In genomic region chr12:67645571-67645970, GRCh38 we compare ENCODE assay signal across 20 cellular contexts. TPM values are rescaled to one million over a fixed set of nuclear protein-coding genes. Genes with fewer than 3 reads are reported as not detected.
DNase-seq lines count a peak whose midpoint lies in the region; ATAC-seq and TF ChIP-seq lines count a peak whose summit lies in the region.
"Had no signal": no experiment of that assay in that cellular context is flagged by ENCODE, and none has a peak within 500 bp of the region (broad histone marks: within the 10 kb centered on the region; RNA-seq: fewer than 3 reads in every experiment).

No MANE protein-coding gene starts in this region.

- BruUV-seq in HCT116 (replicated peaks; lab: Mats Ljungman, UMichigan): no TSS peak

- H3K27ac ChIP-seq in ACC112 (ENCODE audit: low read depth, low read length) (peak overlapping the region; percentile 66), HCT116 (ENCODE audit: low read depth, low read length) (no peak overlapping the region), hepatocyte (peak overlapping the region; percentile 54)
- H3K27ac ChIP-seq: A549, HL-60, pancreas, upper lobe of right lung had no signal

- TF ChIP-seq RAD21 in HCT116 (IDR thresholded peaks at IDR 0.05; ENCODE audit: low read depth): no peak

- H3K27me3 ChIP-seq in ACC112 (ENCODE audit: insufficient read depth, low read length) (no peaks in the 10 kb centered on the region), HCT116 (ENCODE audit: insufficient read depth, low read length) (peaks cover under 1% of the 10 kb centered on the region; the same call in 1 of the 2 replicates), hepatocyte (no peaks in the 10 kb centered on the region)
- H3K27me3 ChIP-seq: pancreas, upper lobe of right lung had no signal

- CTCF ChIA-PET in HCT116 (lab: Charles Lee): no interaction called here

- H3K4me2 ChIP-seq in HCT116 (ENCODE audit: low read length) (no peak overlapping the region), hepatocyte (no peak overlapping the region)
- H3K4me2 ChIP-seq: A549 had no signal

- H3K9me3 ChIP-seq in HCT116 (ENCODE audit: control insufficient read depth in 1 of 2, insufficient read depth in 1 of 2, low read depth in 1 of 2, low read length in 2 of 2): no peaks in the 10 kb centered on the region
- no peaks in the 10 kb centered on the region for H3K9me3 ChIP-seq in hepatocyte (ENCODE audit: low read depth)
- H3K9me3 ChIP-seq: A549, pancreas, upper lobe of right lung had no signal

- H4K20me1 ChIP-seq in HCT116 (ENCODE audit: insufficient read depth): no peaks in the 10 kb centered on the region
- peaks cover 3% of the 10 kb centered on the region for H4K20me1 ChIP-seq in hepatocyte (ENCODE audit: insufficient read depth, poor library complexity, severe bottlenecking)

- no peak for TF ChIP-seq POLR2A in HCT116 (IDR thresholded peaks at IDR 0.05; ENCODE audit: borderline replicate concordance, extremely low read depth, insufficient read depth, insufficient read length)

- intact Hi-C loops in HCT116 (cut with micrococcal nuclease): no loop called here

- RAD21 ChIA-PET in HCT116 (lab: Charles Lee; ENCODE audit: low non-redundant PET in 1 of 2, low total read pairs in 2 of 2, uncharacterized antibody in 2 of 2, unreplicated experiment in 2 of 2): no interaction called here

- DNase-seq in HCT116 (ENCODE audit: low read depth, low spot score): no peak
- peak; percentile 15 for DNase-seq in hepatocyte (ENCODE audit: low spot score)
- no peak for DNase-seq in D341Med (ENCODE audit: low spot score)
- DNase-seq in activated CD8-positive, alpha-beta memory T cell treated with anti-CD3 and anti-CD28 coated beads for 24 hours: no peak
- DNase-seq: GF-D8; KBM-7; left colon; NCI-H1436; pancreas; Right ventricle myocardium superior; stimulated activated naive CD4-positive, alpha-beta T cell treated with Interleukin-2 at 50 U/mL for 16 hours; T-helper 9 cell; upper lobe of right lung had no signal

- H3K36me3 Mint-ChIP-seq in brain: peaks cover 5% of the 10 kb centered on the region

- H3K27me3 Mint-ChIP-seq in brain: peaks cover 16% of the 10 kb centered on the region
- H3K27me3 Mint-ChIP-seq: activated naive CD8-positive, alpha-beta T cell had no signal

- H3K4me3 Mint-ChIP-seq in brain: peak overlapping the region in 1 of 5 experiments; percentile 65
- H3K4me3 Mint-ChIP-seq: activated naive CD8-positive, alpha-beta T cell had no signal

- no peaks in the 10 kb centered on the region for H3K9me2 ChIP-seq in HCT116 (ENCODE audit: insufficient read depth)
- H3K9me2 ChIP-seq in hepatocyte (replicated peaks; ENCODE audit: insufficient read depth): no peaks in the 10 kb centered on the region

- ATAC-seq in HCT116 (no peak), GM21526 (IDR thresholded peaks at IDR 0.05; ENCODE audit: low FRiP score, unreplicated experiment) (no peak), HG03139 (IDR thresholded peaks at IDR 0.05; ENCODE audit: unreplicated experiment) (no peak)
- ATAC-seq: A549, left colon, pancreas, upper lobe of right lung had no signal

- H3K36me3 ChIP-seq in ACC112 (ENCODE audit: insufficient read depth, low read length) (no peaks in the 10 kb centered on the region), HCT116 (ENCODE audit: control insufficient read depth in 1 of 2, insufficient read depth in 2 of 2, low read length in 2 of 2) (peaks cover 0 to 2% of the 10 kb centered on the region in 2 experiments; a peak in 1 of 4 replicates), hepatocyte (replicated peaks; ENCODE audit: insufficient read depth, low read depth) (no peaks in the 10 kb centered on the region)
- H3K36me3 ChIP-seq: pancreas, upper lobe of right lung had no signal

- peaks cover 0 to 4% (median 0%) of the 10 kb centered on the region in 5 experiments for H3K9me3 Mint-ChIP-seq in brain

- peaks cover 18% of the 10 kb centered on the region for H3K4me1 Mint-ChIP-seq in brain

- TF ChIP-seq CTCF in HCT116 (IDR thresholded peaks at IDR 0.05 in 2 of 3, conservative IDR thresholded peaks at IDR 0.05 in 1 of 3; ENCODE audit: borderline replicate concordance in 1 of 3, insufficient read depth in 1 of 3, low read depth in 2 of 3, low read length in 2 of 3): no peak
- no peak for TF ChIP-seq CTCF in brain (conservative IDR thresholded peaks at IDR 0.05)
- TF ChIP-seq CTCF in hepatocyte (IDR thresholded peaks at IDR 0.05; ENCODE audit: poor library complexity): no peak

- WGBS in hepatocyte (ENCODE audit: low lambda C conversion rate, missing lambda C conversion rate): 100% methylated on average over 1 of the region's 1 CpG

- H3K4me3 ChIP-seq in ACC112 (ENCODE audit: low read depth, low read length) (no peak overlapping the region), HCT116 (replicated peaks in 1 of 2; ENCODE audit: low read depth in 1 of 2, low read length in 2 of 2) (no peak overlapping the region), hepatocyte (no peak overlapping the region)
- H3K4me3 ChIP-seq: A549, pancreas, upper lobe of right lung had no signal

- POLR2A ChIA-PET in HCT116 (lab: Charles Lee): no interaction called here

- no peak overlapping the region for H3K9ac ChIP-seq in HCT116 (ENCODE audit: low read length)

- H2AFZ ChIP-seq in ACC112 (ENCODE audit: low read length, unreplicated experiment) (peak overlapping the region; percentile 45), HCT116 (ENCODE audit: low read depth, low read length, poor library complexity, severe bottlenecking) (peak overlapping the region; percentile 66), hepatocyte (no peak overlapping the region)

- peaks cover 19% of the 10 kb centered on the region for H3K79me2 ChIP-seq in ACC112 (ENCODE audit: control insufficient read depth, insufficient read depth, low read length, unreplicated experiment)
- peaks cover 15% of the 10 kb centered on the region for H3K79me2 ChIP-seq in HCT116 (ENCODE audit: insufficient read depth, low read length)
- peaks cover 14% of the 10 kb centered on the region for H3K79me2 ChIP-seq in hepatocyte

- peak overlapping the region in 3 of 5 experiments; percentile 1 to 59 (median 5) for H3K27ac Mint-ChIP-seq in brain
- H3K27ac Mint-ChIP-seq: activated naive CD8-positive, alpha-beta T cell had no signal

- H3K4me1 ChIP-seq in ACC112 (ENCODE audit: control insufficient read depth, insufficient read depth, low read length, unreplicated experiment): peaks cover 3% of the 10 kb centered on the region
- peaks cover 10 to 22% of the 10 kb centered on the region in 2 experiments for H3K4me1 ChIP-seq in HCT116 (ENCODE audit: control insufficient read depth in 1 of 2, insufficient read depth in 2 of 2, low read length in 2 of 2)
- H3K4me1 ChIP-seq in hepatocyte (ENCODE audit: insufficient read depth): no peaks in the 10 kb centered on the region

TF ChIP-seq in HCT116, 20 proteins besides CTCF, POLR2A, EP300 and RAD21 (continues in another document):
- TF ChIP-seq ZFX (IDR thresholded peaks at IDR 0.05): no peak
- no peak for TF ChIP-seq EZH2 (IDR thresholded peaks at IDR 0.05)
- no peak for TF ChIP-seq ZNF274 (IDR thresholded peaks at IDR 0.05; ENCODE audit: low read depth, low read length)
- no peak for TF ChIP-seq CBX3 (IDR thresholded peaks at IDR 0.05; ENCODE audit: low read depth)
- TF ChIP-seq FOSL1 (IDR thresholded peaks at IDR 0.05; ENCODE audit: low read depth): no peak
- TF ChIP-seq SP1 (IDR thresholded peaks at IDR 0.05; ENCODE audit: low read depth): no peak
- no peak for TF ChIP-seq TCF7L2 (IDR thresholded peaks at IDR 0.05; ENCODE audit: borderline replicate concordance, extremely low read depth, insufficient read depth, insufficient read length)
- no peak for TF ChIP-seq CEBPB (IDR thresholded peaks at IDR 0.05; ENCODE audit: low read depth)
- no peak for TF ChIP-seq MAX (IDR thresholded peaks at IDR 0.05)
- TF ChIP-seq REST (IDR thresholded peaks at IDR 0.05; ENCODE audit: low read depth): no peak
- no peak for TF ChIP-seq SIN3A (IDR thresholded peaks at IDR 0.05; ENCODE audit: low read depth)
- TF ChIP-seq ATF3 (IDR thresholded peaks at IDR 0.05): no peak
- no peak for TF ChIP-seq EZH2phosphoT487 (IDR thresholded peaks at IDR 0.05; ENCODE audit: borderline replicate concordance)
- TF ChIP-seq ELF1 (IDR thresholded peaks at IDR 0.05; ENCODE audit: borderline replicate concordance, low read depth): no peak
- no peak for TF ChIP-seq SRF (IDR thresholded peaks at IDR 0.05; ENCODE audit: low read depth)

RNA-seq across cellular contexts. Expression of gene DYRK2, which starts 3.0 kb away (rescaled TPM):
- 28.7 TPM for total RNA-seq in HCT116 (2021; ENCODE audit: unreplicated experiment)
- polyA plus RNA-seq in HCT116 (2012): 18.7 and 24.7 TPM in 2 replicates
- 12.1 TPM for polyA plus RNA-seq in brain (ENCODE audit: insufficient read depth, low read depth, low replicate concordance)
- 39.2 and 39.9 TPM in 2 replicates for total RNA-seq in hepatocyte
- 18.4 and 20.1 TPM in 2 replicates for polyA plus RNA-seq in hepatocyte
